ENCODE assay signal across 31 cellular contexts in the genomic region with DNA sequence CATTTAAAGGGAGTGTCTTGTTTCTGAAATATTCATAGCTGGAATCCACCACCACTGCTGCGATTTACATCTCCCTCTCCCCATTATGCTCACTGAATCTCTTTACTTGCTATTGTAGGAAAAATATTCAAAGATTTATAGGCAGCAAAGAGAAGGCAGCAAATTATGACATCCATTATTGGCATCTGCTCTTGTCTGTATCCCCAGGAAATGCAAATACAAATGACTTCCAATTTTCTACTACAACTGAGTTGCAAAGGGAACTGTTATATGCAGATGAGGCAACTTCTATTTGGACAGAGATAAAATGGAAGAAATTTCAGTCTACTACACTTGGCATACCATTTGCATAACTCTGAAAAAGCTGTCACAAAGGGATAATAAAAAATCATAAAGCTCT.
"Had no signal": no experiment of that assay in that cellular context is flagged by ENCODE, and none has a peak within 500 bp of the region (broad histone marks: within the 10 kb centered on the region; RNA-seq: fewer than 3 reads in every experiment).

No MANE protein-coding gene starts in this region.

- ATAC-seq: activated CD8-positive, alpha-beta T cell treated with anti-CD3 and anti-CD28 coated beads for 36 hours; activated naive CD4-positive, alpha-beta T cell treated with anti-CD3 and anti-CD28 coated beads, Interleukin-2, amount 50 U/mL, for 72 hours; activated T-cell treated with anti-CD3 and anti-CD28 coated beads, Interleukin-2, amount 50 U/mL, for 4 hours; activated T-cell treated with anti-CD3 and anti-CD28 coated beads, Interleukin-2, amount 50 U/mL, for 72 hours; activated T-helper 17 cell treated with anti-CD3 and anti-CD28 coated beads, Interleukin-2, amount 50 U/mL, for 72 hours had no signal

- H3K27ac ChIP-seq: ascending aorta, cardiac muscle cell, VCaP had no signal

- H3K4me1 ChIP-seq: ascending aorta had no signal

- H3K4me3 ChIP-seq: ascending aorta, cardiac muscle cell had no signal

- H3K27me3 ChIP-seq: ascending aorta, cardiac muscle cell had no signal

- H3K36me3 ChIP-seq: ascending aorta, cardiac muscle cell had no signal

- DNase-seq: activated B cell treated with CpG ODN at 0.5 μM for 24 hours; activated CD4-positive, alpha-beta memory T cell treated with anti-CD3 and anti-CD28 coated beads for 36 hours; activated CD4-positive, alpha-beta T cell treated with anti-CD3 and anti-CD28 coated beads for 4 hours; activated CD4-positive, alpha-beta T cell treated with anti-CD3 and anti-CD28 coated beads, Interleukin-2, amount 10 ng/mL, durations not matched to agents 24 days and 14 days; activated CD4-positive, alpha-beta T cell treated with anti-CD3 and anti-CD28 coated beads, Interleukin-2, amount 50 U/mL, for 1 hour; activated CD4-positive, alpha-beta T cell treated with anti-CD3 and anti-CD28 coated beads, Interleukin-2, amount 50 U/mL, for 4 hours; activated CD4-positive, CD25-positive, alpha-beta regulatory T cell treated with anti-CD3 and anti-CD28 coated beads, Interleukin-2, amount 50 U/mL, for 72 hours; activated CD8-positive, alpha-beta memory T cell treated with anti-CD3 and anti-CD28 coated beads, Interleukin-2, amount 50 U/mL, for 4 hours; activated CD8-positive, alpha-beta T cell treated with anti-CD3 and anti-CD28 coated beads for 36 hours; activated effector memory CD4-positive, alpha-beta T cell treated with anti-CD3 and anti-CD28 coated beads, Interleukin-2, amount 50 U/mL, for 16 hours; activated gamma-delta T cell treated with Interleukin-2 at 50 U/mL for 16 hours; activated naive CD4-positive, alpha-beta T cell; activated naive CD4-positive, alpha-beta T cell treated with anti-CD3 and anti-CD28 coated beads for 36 hours; activated naive CD4-positive, alpha-beta T cell treated with anti-CD3 and anti-CD28 coated beads, Interleukin-2, amount 50 U/mL, for 16 hours; activated naive CD8-positive, alpha-beta T cell treated with anti-CD3 and anti-CD28 coated beads for 36 hours; activated T-cell treated with anti-CD3 and anti-CD28 coated beads for 4 hours; activated T-cell treated with anti-CD3 and anti-CD28 coated beads, Interleukin-2, amount 50 U/mL, for 1 hour; activated T-cell treated with anti-CD3 and anti-CD28 coated beads, Interleukin-2, amount 50 U/mL, for 4 hours; activated T-cell treated with anti-CD3 and anti-CD28 coated beads, Interleukin-2, amount 50 U/mL, for 72 hours; amygdala; anterior cingulate cortex; caudate nucleus; cerebellar nuclear complex; T-helper 1 cell; T-helper 2 cell; T-helper 9 cell had no signal

- H3K9me3 ChIP-seq: ascending aorta had no signal
